1 cellular context compared by ENCODE assay signal in genomic region chr11:77053217-77054013, GRCh38.
TF ChIP-seq lines count a peak whose summit lies in the region.

No MANE protein-coding gene starts in this region.

TF ChIP-seq in K562, 482 proteins besides CTCF, POLR2A, EP300 and RAD21 (continued from another document and continues in another):
- TF ChIP-seq CREB5 (CRISPR knock-in tag; IDR thresholded peaks at IDR 0.05) (0 out of 2 replicates have a peak, but pooled peaks have one; percentile 36), MAZ (CRISPR knock-in tag; conservative IDR thresholded peaks at IDR 0.05 in 1 of 2, IDR thresholded peaks at IDR 0.05 in 1 of 2) (peak in 1 of 2 experiments; percentile 74; a peak in 1 of 4 replicates), KAT8 (IDR thresholded peaks at IDR 0.05; ENCODE audit: low read depth) (no peak), FOXO4 (CRISPR knock-in tag; IDR thresholded peaks at IDR 0.05) (0 out of 2 replicates have a peak, but pooled peaks have one; percentile 60), IRF1 (CRISPR knock-in tag; IDR thresholded peaks at IDR 0.05; ENCODE audit: borderline replicate concordance) (no peak), ZNF449 (CRISPR knock-in tag; IDR thresholded peaks at IDR 0.05) (0 out of 2 replicates have a peak, but pooled peaks have one; percentile 61), ZNF830 (CRISPR knock-in tag; IDR thresholded peaks at IDR 0.05) (no peak), ZFP30 (CRISPR knock-in tag; IDR thresholded peaks at IDR 0.05; ENCODE audit: borderline replicate concordance) (no peak), ZNF274 (IDR thresholded peaks at IDR 0.05; ENCODE audit: borderline replicate concordance, low read depth, low read length) (no peak), ZBTB9 (CRISPR knock-in tag; IDR thresholded peaks at IDR 0.05) (peak; percentile 97), ZFPM2 (CRISPR knock-in tag; IDR thresholded peaks at IDR 0.05) (0 out of 2 replicates have a peak, but pooled peaks have one; percentile 51), ZBTB17 (CRISPR knock-in tag; IDR thresholded peaks at IDR 0.05) (peak; percentile 92), RERE (CRISPR knock-in tag; IDR thresholded peaks at IDR 0.05; ENCODE audit: borderline replicate concordance) (no peak), NR0B1 (IDR thresholded peaks at IDR 0.05; ENCODE audit: partially characterized antibody) (no peak), U2AF1 (optimal IDR thresholded peaks at IDR 0.05; ENCODE audit: low read depth, low read length) (no peak), NR1H2 (CRISPR knock-in tag; IDR thresholded peaks at IDR 0.05) (no peak), HINFP (tag; conservative IDR thresholded peaks at IDR 0.05; ENCODE audit: low read depth) (peak; percentile 71), POLR2AphosphoS2 (IDR thresholded peaks at IDR 0.05; ENCODE audit: low read length) (no peak), IRF9 (tag; IDR thresholded peaks at IDR 0.05) (peak; percentile 53; the same call in 1 of the 2 replicates), ZNF512 (tag; IDR thresholded peaks at IDR 0.05) (no peak), ARID1B (IDR thresholded peaks at IDR 0.05) (peak; percentile 69), ZNF311 (CRISPR knock-in tag; IDR thresholded peaks at IDR 0.05) (0 out of 2 replicates have a peak, but pooled peaks have one; percentile 55), KLF13 (tag; IDR thresholded peaks at IDR 0.05; ENCODE audit: borderline replicate concordance, low read depth) (peak; percentile 67; the same call in 1 of the 2 replicates), SMAD4 (CRISPR knock-in tag; conservative IDR thresholded peaks at IDR 0.05) (0 out of 2 replicates have a peak, but pooled peaks have one; percentile 64), HMG20B (CRISPR knock-in tag; IDR thresholded peaks at IDR 0.05) (no peak), MLX (CRISPR knock-in tag; conservative IDR thresholded peaks at IDR 0.05) (no peak), TSC22D4 (tag; IDR thresholded peaks at IDR 0.05) (no peak), PRPF4 (IDR thresholded peaks at IDR 0.05; ENCODE audit: insufficient read depth, low read depth, low read length, poor library complexity, severe bottlenecking) (no peak), ZNF197 (CRISPR knock-in tag; IDR thresholded peaks at IDR 0.05; ENCODE audit: low read depth) (peak; percentile 76; the same call in 1 of the 2 replicates), ILF3 (IDR thresholded peaks at IDR 0.05; ENCODE audit: borderline replicate concordance) (no peak), BACH1 (tag; IDR thresholded peaks at IDR 0.05) (0 out of 2 replicates have a peak, but pooled peaks have one; percentile 25), ZNF395 (CRISPR knock-in tag; IDR thresholded peaks at IDR 0.05) (peak; percentile 59; the same call in 1 of the 2 replicates), ERF (CRISPR knock-in tag; IDR thresholded peaks at IDR 0.05) (peak; percentile 96), PTTG1 (tag; IDR thresholded peaks at IDR 0.05; ENCODE audit: low read depth) (peak; percentile 85), RNF2 (IDR thresholded peaks at IDR 0.05) (no peak), ZFP1 (CRISPR knock-in tag; IDR thresholded peaks at IDR 0.05) (peak; percentile 88), RBBP5 (IDR thresholded peaks at IDR 0.05; ENCODE audit: borderline replicate concordance, insufficient read depth, low read length, poor library complexity, severe bottlenecking) (no peak), ZNF79 (CRISPR knock-in tag; IDR thresholded peaks at IDR 0.05; ENCODE audit: low read depth) (peak; percentile 71; the same call in 1 of the 2 replicates), TCF3 (CRISPR knock-in tag; IDR thresholded peaks at IDR 0.05) (peak; percentile 68), EWSR1 (IDR thresholded peaks at IDR 0.05; ENCODE audit: borderline replicate concordance, low read depth, partially characterized antibody) (no peak), PYGO2 (tag; IDR thresholded peaks at IDR 0.05) (peak; percentile 79)
